In the genomic region with DNA sequence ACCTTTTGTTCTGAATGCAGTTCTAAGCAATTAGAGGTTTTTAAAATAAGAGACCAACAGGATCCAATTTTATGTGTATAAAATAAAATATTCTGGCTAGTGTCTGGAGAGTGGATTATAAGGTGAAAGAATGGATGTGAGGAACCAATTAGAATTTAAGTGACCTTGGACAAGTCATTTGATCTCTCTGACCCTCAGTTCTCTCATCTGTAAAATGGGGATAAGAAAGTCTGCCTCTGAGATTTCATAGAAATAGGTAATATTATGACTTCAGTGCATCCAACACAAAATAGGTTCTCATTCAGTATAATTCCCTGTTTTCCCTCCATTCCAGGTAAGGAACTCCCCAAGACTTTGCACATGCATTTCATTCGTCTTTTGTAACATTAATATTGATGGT, we compare ENCODE assay signal across 1 cellular context.
TF ChIP-seq lines count a peak whose summit lies in the region.

No MANE protein-coding gene starts in this region.

TF ChIP-seq in HepG2, 621 proteins besides CTCF, POLR2A, EP300 and RAD21:
- TF ChIP-seq ZNF629 (CRISPR knock-in tag; conservative IDR thresholded peaks at IDR 0.05) = peak; percentile 68
- TF ChIP-seq, protein P1, sequence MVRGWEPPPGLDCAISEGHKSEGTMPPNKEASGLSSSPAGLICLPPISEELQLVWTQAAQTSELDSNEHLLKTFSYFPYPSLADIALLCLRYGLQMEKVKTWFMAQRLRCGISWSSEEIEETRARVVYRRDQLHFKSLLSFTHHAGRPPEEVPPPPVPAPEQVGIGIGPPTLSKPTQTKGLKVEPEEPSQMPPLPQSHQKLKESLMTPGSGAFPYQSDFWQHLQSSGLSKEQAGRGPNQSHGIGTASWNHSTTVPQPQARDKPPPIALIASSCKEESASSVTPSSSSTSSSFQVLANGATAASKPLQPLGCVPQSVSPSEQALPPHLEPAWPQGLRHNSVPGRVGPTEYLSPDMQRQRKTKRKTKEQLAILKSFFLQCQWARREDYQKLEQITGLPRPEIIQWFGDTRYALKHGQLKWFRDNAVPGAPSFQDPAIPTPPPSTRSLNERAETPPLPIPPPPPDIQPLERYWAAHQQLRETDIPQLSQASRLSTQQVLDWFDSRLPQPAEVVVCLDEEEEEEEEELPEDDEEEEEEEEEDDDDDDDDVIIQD (CRISPR knock-in tag; IDR thresholded peaks at IDR 0.05; ENCODE audit: low read depth) = no peak
